Comparison of ENCODE assay signal across 8 cellular contexts in the genomic region with DNA sequence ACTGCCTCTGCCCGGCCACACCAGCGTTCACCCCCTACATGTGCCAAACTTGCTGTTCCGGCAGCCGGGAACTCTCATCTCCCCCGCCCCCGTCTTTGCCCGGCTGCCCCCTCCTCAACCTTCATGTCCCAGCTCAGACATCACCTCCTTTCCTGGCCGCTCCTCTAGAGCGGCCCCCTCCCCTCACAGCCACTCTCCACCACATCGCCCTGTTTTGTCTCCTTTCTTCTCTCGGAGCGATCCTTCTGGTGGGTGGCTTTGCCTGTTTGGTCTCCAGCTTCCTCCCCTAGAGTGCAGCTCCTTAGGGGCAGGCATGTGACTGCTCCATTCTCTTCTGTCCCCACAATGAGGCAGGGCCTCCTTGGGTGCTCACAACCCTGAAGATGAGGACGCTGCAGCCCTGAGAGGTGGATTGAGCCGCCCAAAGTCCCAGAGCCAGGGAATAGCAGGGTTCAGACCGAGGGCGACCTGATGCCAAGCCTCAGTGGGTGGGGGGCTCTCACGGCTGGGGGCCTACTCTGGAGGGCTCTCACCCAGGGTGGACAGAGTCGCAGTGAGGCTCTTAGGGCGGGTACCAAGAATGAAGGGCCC. TPM values are rescaled to one million over a fixed set of nuclear protein-coding genes. Genes with fewer than 3 reads are reported as not detected.
A peak's percentile ranks its signal among the peaks of the same experiment; 100 is the strongest.
DNase-seq lines count a peak whose midpoint lies in the region; ATAC-seq and TF ChIP-seq lines count a peak whose summit lies in the region.

No MANE protein-coding gene starts in this region.

- 29 to 41% (median 32%) methylated on average over 19 of the region's 19 CpGs for WGBS in ovary, 3 donors

- H3K4me3 ChIP-seq in CD4-positive, alpha-beta memory T cell (ENCODE audit: low read length in 2 of 2), result peak overlapping the region; percentile 17 to 44
- peak overlapping the region; percentile 79 for H3K4me3 ChIP-seq in OCI-LY3 (ENCODE audit: low read length)
- H3K4me3 ChIP-seq in effector memory CD4-positive, alpha-beta T cell (ENCODE audit: insufficient read depth, low read depth, low read length, poor library complexity, severe bottlenecking), result peak overlapping the region; percentile 60
- H3K4me3 ChIP-seq in ovary, result peak overlapping the region; percentile 41

- peaks cover 0 to 5% of the 10 kb centered on the region in 2 donors for H3K36me3 Mint-ChIP-seq in CD4-positive, alpha-beta memory T cell

- H3K4me2 ChIP-seq in OCI-LY3 (ENCODE audit: low read length), result peak overlapping the region; percentile 98

- no peaks in the 10 kb centered on the region for H3K27me3 ChIP-seq in CD4-positive, alpha-beta memory T cell (ENCODE audit: insufficient read depth, low read length)
- H3K27me3 ChIP-seq in OCI-LY3 (ENCODE audit: low read depth, low read length), result no peaks in the 10 kb centered on the region
- H3K27me3 ChIP-seq in effector memory CD4-positive, alpha-beta T cell (replicated peaks; ENCODE audit: control insufficient read depth, insufficient read depth, low read length, poor library complexity, severe bottlenecking), result no peaks in the 10 kb centered on the region
- H3K27me3 ChIP-seq in ovary, result no peaks in the 10 kb centered on the region

- H3K79me2 ChIP-seq in OCI-LY3 (ENCODE audit: low read length), result peaks cover 95% of the 10 kb centered on the region

- H3K36me3 ChIP-seq in CD4-positive, alpha-beta memory T cell (ENCODE audit: insufficient read depth, low read length), result peaks cover 6% of the 10 kb centered on the region
- H3K36me3 ChIP-seq in OCI-LY3 (replicated peaks; ENCODE audit: low read depth, low read length) (peaks cover 3% of the 10 kb centered on the region), ovary (no peaks in the 10 kb centered on the region)
- no peaks in the 10 kb centered on the region for H3K36me3 ChIP-seq in effector memory CD4-positive, alpha-beta T cell (ENCODE audit: control insufficient read depth, insufficient read depth, low read length)

- peak overlapping the region; percentile 82 for H3K27ac ChIP-seq in CD4-positive, alpha-beta memory T cell (ENCODE audit: low read depth, low read length)
- H3K27ac ChIP-seq in OCI-LY3 (ENCODE audit: low read length) (0 out of 2 replicates have a peak overlapping the region, but pooled peaks have one; percentile 20), ovary (peak overlapping the region; percentile 81 to 92)
- peak overlapping the region; percentile 87 for H3K27ac ChIP-seq in effector memory CD4-positive, alpha-beta T cell (ENCODE audit: insufficient read depth, low read length, poor library complexity, severe bottlenecking)

- DNase-seq in CD4-positive, alpha-beta memory T cell, result no peak
- no peak for DNase-seq in effector memory CD4-positive, alpha-beta T cell
- DNase-seq in ovary (no peak), NCI-H446 treated with DMSO at 0.1 percent for 48 hours (lab: John Stamatoyannopoulos, UW) (no peak), retina (no peak), DMS114 treated with DMSO at 0.1 percent for 48 hours (lab: John Stamatoyannopoulos, UW; ENCODE audit: unreplicated experiment) (no peak)

- H3K4me1 ChIP-seq in CD4-positive, alpha-beta memory T cell (ENCODE audit: insufficient read depth, low read length), result peaks cover 94% of the 10 kb centered on the region
- H3K4me1 ChIP-seq in OCI-LY3 (ENCODE audit: low read length), result peaks cover 24% of the 10 kb centered on the region
- H3K4me1 ChIP-seq in effector memory CD4-positive, alpha-beta T cell (ENCODE audit: control insufficient read depth, insufficient read depth, low read length, poor library complexity, severe bottlenecking), result peaks cover 61% of the 10 kb centered on the region
- H3K4me1 ChIP-seq in ovary (ENCODE audit: insufficient read depth), result peaks cover 62% of the 10 kb centered on the region

- no peak overlapping the region for H2AFZ ChIP-seq in OCI-LY3 (ENCODE audit: low read depth, low read length)

- peaks cover 59 to 99% (median 82%) of the 10 kb centered on the region in 4 donors for H3K4me1 Mint-ChIP-seq in CD4-positive, alpha-beta memory T cell

- H3K9ac ChIP-seq in OCI-LY3 (ENCODE audit: low read length), result peak overlapping the region; percentile 76

- no peak for TF ChIP-seq POLR2A in ovary (IDR thresholded peaks at IDR 0.05)

- peaks cover 45% of the 10 kb centered on the region for H4K20me1 ChIP-seq in OCI-LY3 (ENCODE audit: insufficient read depth, low read length)

- H3K9me3 ChIP-seq in CD4-positive, alpha-beta memory T cell (ENCODE audit: control insufficient read depth in 1 of 2, low read length in 2 of 2), result no peaks in the 10 kb centered on the region
- no peaks in the 10 kb centered on the region for H3K9me3 ChIP-seq in OCI-LY3 (ENCODE audit: insufficient read depth, low read length)
- no peaks in the 10 kb centered on the region for H3K9me3 ChIP-seq in effector memory CD4-positive, alpha-beta T cell (ENCODE audit: control insufficient read depth, low read length)
- H3K9me3 ChIP-seq in ovary, result no peaks in the 10 kb centered on the region

- TF ChIP-seq EP300 in ovary (IDR thresholded peaks at IDR 0.05), result no peak

- ATAC-seq in GM19467 (IDR thresholded peaks at IDR 0.05; ENCODE audit: unreplicated experiment), result no peak

- peak overlapping the region; percentile 92 to 99 (median 98) for H3K27ac Mint-ChIP-seq in CD4-positive, alpha-beta memory T cell

- TF ChIP-seq CTCF in OCI-LY3 (IDR thresholded peaks at IDR 0.05; ENCODE audit: low read depth, low read length), result no peak
- no peak for TF ChIP-seq CTCF in ovary (IDR thresholded peaks at IDR 0.05)

- POLR2A ChIA-PET in CD4-positive, alpha-beta memory T cell (lab: Charles Lee; ENCODE audit: partially characterized antibody), result interaction anchor here (0.6 to 11.8 kb wide), 6 partner anchors 9 to 247 kb away, joined by 3 to 267 read pairs (median 33); partner anchors contain the start of gene ECE1

- H3K4me3 Mint-ChIP-seq in CD4-positive, alpha-beta memory T cell, result peak overlapping the region; percentile 80 to 94 (median 90)

- intact Hi-C loops in CD4-positive, alpha-beta memory T cell (cut with micrococcal nuclease), result loop anchor here (2.0 kb wide), 1 partner anchor 54 kb away; no protein-coding TSS in a partner anchor
- intact Hi-C loops in ovary (cut with DNase I), result loop anchor here in 1 of 4 donors (2.0 kb wide), 1 partner anchor 78 kb away; no protein-coding TSS in a partner anchor

- no peaks in the 10 kb centered on the region for H3K27me3 Mint-ChIP-seq in CD4-positive, alpha-beta memory T cell

- no peaks in the 10 kb centered on the region for H3K9me3 Mint-ChIP-seq in CD4-positive, alpha-beta memory T cell

- CTCF ChIA-PET in CD4-positive, alpha-beta memory T cell (lab: Charles Lee; ENCODE audit: partially characterized antibody), result interaction anchor here (0.6 to 8.1 kb wide), 15 partner anchors 10 to 612 kb away, joined by 3 to 100 read pairs (median 5); partner anchors contain the start of gene ECE1

RNA-seq across cellular contexts. Expression of gene ECE1, which starts 44.9 kb away (rescaled TPM):
- 100 to 1,000 TPM in 1 of 2 experiments, 10 to 100 TPM in 1; 86.0 to 104 TPM for total RNA-seq in CD4-positive, alpha-beta memory T cell
- polyA plus RNA-seq in CD4-positive, alpha-beta memory T cell, result 10 to 100 TPM; 10.0 to 65.2 TPM
- total RNA-seq in ovary, result 100 to 1,000 TPM in 4 of 7 donors, 10 to 100 TPM in 3; 37.3 to 183 (median 119) TPM
- 100 to 1,000 TPM in 1 of 2 donors, 10 to 100 TPM in 1; 84.0 to 313 TPM for polyA plus RNA-seq in ovary

Comparison
In these comparisons a context has a peak if more than half of its experiments do, and no peak if none do; other contexts are left out.
1. H3K27ac ChIP-seq: peak in every context shown above with its lines; median percentile 87 in effector memory CD4-positive, alpha-beta T cell; 86 in ovary; 82 in CD4-positive, alpha-beta memory T cell; 20 in OCI-LY3.